24 cellular contexts compared by ENCODE assay signal in the genomic region with DNA sequence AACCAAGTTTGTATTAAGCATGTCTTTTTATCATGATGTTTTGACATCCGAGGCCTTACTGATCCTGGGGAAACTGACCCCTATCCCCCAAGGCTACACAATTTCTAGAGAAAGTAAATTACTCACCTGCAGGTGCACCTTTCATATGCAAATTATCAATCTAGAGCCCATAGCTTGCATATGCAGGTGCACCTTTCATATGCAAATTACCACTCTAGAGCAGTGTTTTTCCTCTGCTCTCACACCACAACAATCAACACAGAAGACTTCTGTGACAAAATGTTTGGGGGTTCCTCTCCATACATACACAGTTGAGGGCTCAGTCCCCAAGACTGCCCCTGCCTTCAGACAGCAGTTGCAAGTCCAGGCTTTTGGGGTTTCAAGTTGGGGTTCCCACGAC.
"Had no signal": no experiment of that assay in that cellular context is flagged by ENCODE, and none has a peak within 500 bp of the region (broad histone marks: within the 10 kb centered on the region; RNA-seq: fewer than 3 reads in every experiment).

No MANE protein-coding gene starts in this region.

- DNase-seq: activated CD4-positive, alpha-beta memory T cell treated with anti-CD3 and anti-CD28 coated beads, Interleukin-2, amount 10 ng/mL, durations not matched to agents 7 days and 5 days; activated CD4-positive, alpha-beta T cell treated with anti-CD3 and anti-CD28 coated beads for 48 hours; activated CD4-positive, CD25-positive, alpha-beta regulatory T cell; activated CD8-positive, alpha-beta memory T cell treated with anti-CD3 and anti-CD28 coated beads, Interleukin-2, amount 10 ng/mL, durations not matched to agents 7 days and 5 days; activated naive CD4-positive, alpha-beta T cell; activated naive CD8-positive, alpha-beta T cell treated with anti-CD3 and anti-CD28 coated beads for 36 hours; activated T-cell treated with anti-CD3 and anti-CD28 coated beads, Interleukin-2, amount 50 U/mL, for 1 hour; amniotic stem cell; effector CD8-positive, alpha-beta T cell; gastrocnemius medialis; head of caudate nucleus; pancreas; stimulated activated CD4-positive, alpha-beta T cell treated with anti-CD3 and anti-CD28 coated beads, Interleukin-4, amount 100 ng/mL, for 1 hour; upper lobe of right lung had no signal

- H3K27ac ChIP-seq: gastrocnemius medialis, neutrophil, pancreas, thoracic aorta, upper lobe of right lung had no signal

- ATAC-seq: activated CD8-positive, alpha-beta memory T cell treated with anti-CD3 and anti-CD28 coated beads, Interleukin-2, amount 10 ng/mL, durations not matched to agents 7 days and 5 days; activated T-helper 17 cell treated with anti-CD3 and anti-CD28 coated beads, Interleukin-2, amount 50 U/mL, for 72 hours; esophagus mucosa; gastrocnemius medialis; left lobe of liver; natural killer cell treated with Interleukin-12 subunit alpha and Interleukin-12 subunit beta and Interleukin-15 and Interleukin-18, amount 100 ng/mL, for 72 hours; pancreas; sciatic nerve; stimulated activated effector memory CD8-positive, alpha-beta T cell treated with anti-CD3 and anti-CD28 coated beads, Interleukin-12 subunit alpha, Interleukin-12 subunit beta, amount 100 ng/mL, for 72 hours; upper lobe of right lung had no signal

- H3K4me3 ChIP-seq: gastrocnemius medialis, lung, pancreas, smooth muscle cell, thoracic aorta, upper lobe of right lung had no signal

- H3K36me3 ChIP-seq: gastrocnemius medialis, neutrophil, pancreas, thoracic aorta, upper lobe of right lung had no signal

- H3K27me3 ChIP-seq: gastrocnemius medialis, neutrophil, pancreas, upper lobe of right lung had no signal

- H3K9me3 ChIP-seq: gastrocnemius medialis, neutrophil, pancreas, thoracic aorta, upper lobe of right lung had no signal

- H3K4me1 ChIP-seq: gastrocnemius medialis, pancreas, upper lobe of right lung had no signal
